ENCODE assay signal across 19 cellular contexts in the genomic region with DNA sequence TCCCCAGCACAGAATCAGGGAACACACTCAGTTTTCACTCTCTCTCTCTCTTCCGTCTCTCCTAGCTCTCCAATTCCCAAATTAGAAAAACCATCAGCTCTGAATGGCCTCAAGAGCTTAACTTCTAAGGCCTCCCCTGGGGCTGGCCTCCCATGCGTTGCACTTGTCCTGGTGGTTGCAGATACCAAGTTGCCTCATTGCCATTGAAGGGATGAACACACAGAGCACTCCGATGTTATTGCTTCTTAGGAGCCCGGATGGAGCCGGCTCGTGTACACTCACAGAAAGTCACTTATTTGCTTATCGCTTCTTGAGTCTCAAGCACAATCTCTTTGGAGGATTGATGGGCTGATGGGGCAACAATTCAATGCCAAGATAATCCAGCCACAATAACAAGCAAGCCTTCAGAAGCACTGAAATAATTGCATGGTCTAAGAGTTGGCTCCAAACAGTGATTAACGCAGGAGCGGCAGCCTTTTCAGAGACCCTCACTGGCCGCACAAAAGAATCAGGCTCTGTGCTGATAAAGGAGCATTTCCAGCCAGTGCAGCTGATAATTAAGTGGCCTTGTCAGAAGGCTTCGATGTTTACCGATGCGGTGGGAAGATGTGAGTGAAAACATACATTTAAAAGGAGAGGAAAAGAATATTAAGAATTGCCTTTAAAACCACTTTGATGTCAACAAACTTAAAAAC.
"Had no signal": no experiment of that assay in that cellular context is flagged by ENCODE, and none has a peak within 500 bp of the region (broad histone marks: within the 10 kb centered on the region; RNA-seq: fewer than 3 reads in every experiment).

No MANE protein-coding gene starts in this region.

- H3K9me3 Mint-ChIP-seq: activated B cell treated with CpG ODN at 0.5 μM for 24 hours had no signal

- H3K36me3 Mint-ChIP-seq: activated CD4-positive, alpha-beta memory T cell treated with anti-CD3 and anti-CD28 coated beads for 36 hours; brain had no signal

- H3K27me3 Mint-ChIP-seq: activated B cell treated with CpG ODN at 0.5 μM for 24 hours; activated CD4-positive, alpha-beta memory T cell treated with anti-CD3 and anti-CD28 coated beads for 36 hours had no signal

- H3K36me3 ChIP-seq: neutrophil, sigmoid colon, spleen had no signal

- H3K27me3 ChIP-seq: dorsolateral prefrontal cortex, neutrophil had no signal

- H3K4me1 Mint-ChIP-seq: activated B cell treated with CpG ODN at 0.5 μM for 24 hours had no signal

- ATAC-seq: left lobe of liver had no signal

- H3K9me3 ChIP-seq: neutrophil, sigmoid colon had no signal

- DNase-seq: activated B cell treated with CpG ODN at 0.5 μM for 24 hours; activated CD4-positive, alpha-beta memory T cell treated with anti-CD3 and anti-CD28 coated beads for 36 hours; activated CD4-positive, alpha-beta T cell treated with anti-CD3 and anti-CD28 coated beads for 4 hours; anterior cingulate cortex; central memory CD4-positive, alpha-beta T cell; dorsolateral prefrontal cortex; erythroblast; foreskin melanocyte; glutamatergic neuron; kidney; mammary epithelial cell; sigmoid colon; spleen; stimulated activated CD8-positive, alpha-beta memory T cell treated with anti-CD3 and anti-CD28 coated beads, Interleukin-4, amount 100 ng/mL, for 48 hours; stimulated activated naive CD4-positive, alpha-beta T cell had no signal

- H3K4me1 ChIP-seq: sigmoid colon, spleen had no signal

- H3K27ac Mint-ChIP-seq: activated B cell treated with CpG ODN at 0.5 μM for 24 hours; activated CD4-positive, alpha-beta memory T cell treated with anti-CD3 and anti-CD28 coated beads for 36 hours; T-helper 2 cell treated with Interferon-gamma antibody and Interleukin-4, amounts not matched to agents 5 μg/mL and 100 μg/mL, for 36 hours had no signal

- H3K4me3 ChIP-seq: dorsolateral prefrontal cortex, sigmoid colon, spleen had no signal

- H3K4me3 Mint-ChIP-seq: activated B cell treated with CpG ODN at 0.5 μM for 24 hours; activated CD4-positive, alpha-beta memory T cell treated with anti-CD3 and anti-CD28 coated beads for 36 hours; T-helper 2 cell treated with Interferon-gamma antibody and Interleukin-4, amounts not matched to agents 5 μg/mL and 100 μg/mL, for 36 hours had no signal

- H3K27ac ChIP-seq: dorsolateral prefrontal cortex, neutrophil, sigmoid colon, spleen had no signal
